17 cellular contexts compared by ENCODE assay signal in genomic region chr17:74743755-74744154, GRCh38. TPM values are rescaled to one million over a fixed set of nuclear protein-coding genes. Genes with fewer than 3 reads are reported as not detected.
DNase-seq lines count a peak whose midpoint lies in the region; ATAC-seq, FAIRE-seq and TF ChIP-seq lines count a peak whose summit lies in the region.
"Had no signal": no experiment of that assay in that cellular context is flagged by ENCODE, and none has a peak within 500 bp of the region (broad histone marks: within the 10 kb centered on the region; RNA-seq: fewer than 3 reads in every experiment).

No MANE protein-coding gene starts in this region.

- intact Hi-C loops in activated CD4-positive, alpha-beta T cell treated with anti-CD3 and anti-CD28 coated beads for 36 hours (cut with DNase I, micrococcal nuclease), result loop anchor here (1.0 to 2.0 kb wide), 8 partner anchors 15 to 215 kb away; no protein-coding TSS in a partner anchor
- intact Hi-C loops in spleen (cut with DNase I; ENCODE audit: low total_unique reads), result loop anchor here (5.0 kb wide), 2 partner anchors 39 to 124 kb away; no protein-coding TSS in a partner anchor

- H3K9me3 ChIP-seq in effector memory CD4-positive, alpha-beta T cell (ENCODE audit: control insufficient read depth, low read length), result no peaks in the 10 kb centered on the region
- no peaks in the 10 kb centered on the region for H3K9me3 ChIP-seq in spleen
- H3K9me3 ChIP-seq: gastrocnemius medialis, uterus had no signal

- peak overlapping the region; percentile 47 for H3K27ac ChIP-seq in effector memory CD4-positive, alpha-beta T cell (ENCODE audit: insufficient read depth, low read length, poor library complexity, severe bottlenecking)
- H3K27ac ChIP-seq in spleen, result peak overlapping the region in 7 of 8 donors; percentile 74 to 94 (median 87)
- H3K27ac ChIP-seq: gastrocnemius medialis, uterus had no signal

- H3K36me3 Mint-ChIP-seq in activated CD4-positive, alpha-beta T cell treated with anti-CD3 and anti-CD28 coated beads, Interleukin-2, amount 10 ng/mL, durations not matched to agents 7 days and 5 days (ENCODE audit: low read depth), result peaks cover 17% of the 10 kb centered on the region
- H3K36me3 Mint-ChIP-seq in activated CD4-positive, alpha-beta T cell treated with anti-CD3 and anti-CD28 coated beads for 36 hours (ENCODE audit: low read depth), result no peaks in the 10 kb centered on the region

- no peaks in the 10 kb centered on the region for H3K27me3 ChIP-seq in effector memory CD4-positive, alpha-beta T cell (replicated peaks; ENCODE audit: control insufficient read depth, insufficient read depth, low read length, poor library complexity, severe bottlenecking)
- H3K27me3 ChIP-seq in spleen (replicated peaks in 1 of 7), result peaks cover 0 to 12% (median 0%) of the 10 kb centered on the region in 7 donors

- H3K27ac Mint-ChIP-seq in activated CD4-positive, alpha-beta T cell treated with anti-CD3 and anti-CD28 coated beads, Interleukin-2, amount 10 ng/mL, durations not matched to agents 7 days and 5 days, result peak overlapping the region; percentile 96
- no peak overlapping the region for H3K27ac Mint-ChIP-seq in activated CD4-positive, alpha-beta T cell treated with anti-CD3 and anti-CD28 coated beads for 36 hours

- CTCF ChIA-PET in activated CD4-positive, alpha-beta T cell treated with anti-CD3 and anti-CD28 coated beads, Interleukin-2, amount 10 ng/mL, durations not matched to agents 7 days and 5 days (lab: Charles Lee), result interaction anchor here (0.7 to 4.7 kb wide), 7 partner anchors 8 to 116 kb away, joined by 3 to 38 read pairs (median 4); partner anchors contain the start of genes GRIN2C and NAT9
- CTCF ChIA-PET in activated CD4-positive, alpha-beta T cell treated with anti-CD3 and anti-CD28 coated beads for 36 hours (lab: Charles Lee), result interaction anchor here (0.6 to 6.7 kb wide), 10 partner anchors 14 to 538 kb away, joined by 3 to 93 read pairs (median 12); partner anchors contain the start of gene NAT9

- no peak for TF ChIP-seq POLR2A in spleen (IDR thresholded peaks at IDR 0.05)

- POLR2A ChIA-PET in activated CD4-positive, alpha-beta T cell treated with anti-CD3 and anti-CD28 coated beads, Interleukin-2, amount 10 ng/mL, durations not matched to agents 7 days and 5 days (lab: Charles Lee), result no interaction called here
- POLR2A ChIA-PET in activated CD4-positive, alpha-beta T cell treated with anti-CD3 and anti-CD28 coated beads for 36 hours (lab: Charles Lee), result no interaction called here

- WGBS in spleen, 5 donors, result 53 to 81% (median 72%) methylated on average over 2 of the region's 2 CpGs

- peaks cover 4% of the 10 kb centered on the region for H3K9me3 Mint-ChIP-seq in activated CD4-positive, alpha-beta T cell treated with anti-CD3 and anti-CD28 coated beads, Interleukin-2, amount 10 ng/mL, durations not matched to agents 7 days and 5 days
- H3K9me3 Mint-ChIP-seq in activated CD4-positive, alpha-beta T cell treated with anti-CD3 and anti-CD28 coated beads for 36 hours (ENCODE audit: low read depth), result no peaks in the 10 kb centered on the region

- TF ChIP-seq CTCF in spleen (IDR thresholded peaks at IDR 0.05 in 8 of 11, conservative IDR thresholded peaks at IDR 0.05 in 3 of 11), result no peak

- H3K4me1 Mint-ChIP-seq in activated CD4-positive, alpha-beta T cell treated with anti-CD3 and anti-CD28 coated beads, Interleukin-2, amount 10 ng/mL, durations not matched to agents 7 days and 5 days, result peaks cover 86% of the 10 kb centered on the region
- peaks cover 74% of the 10 kb centered on the region for H3K4me1 Mint-ChIP-seq in activated CD4-positive, alpha-beta T cell treated with anti-CD3 and anti-CD28 coated beads for 36 hours

- H3K27me3 Mint-ChIP-seq in activated CD4-positive, alpha-beta T cell treated with anti-CD3 and anti-CD28 coated beads, Interleukin-2, amount 10 ng/mL, durations not matched to agents 7 days and 5 days, result no peaks in the 10 kb centered on the region
- no peaks in the 10 kb centered on the region for H3K27me3 Mint-ChIP-seq in activated CD4-positive, alpha-beta T cell treated with anti-CD3 and anti-CD28 coated beads for 36 hours

- no peak for ATAC-seq in activated CD4-positive, alpha-beta T cell treated with anti-CD3 and anti-CD28 coated beads for 36 hours

- H3K36me3 ChIP-seq in effector memory CD4-positive, alpha-beta T cell (ENCODE audit: control insufficient read depth, insufficient read depth, low read length), result no peaks in the 10 kb centered on the region
- no peaks in the 10 kb centered on the region for H3K36me3 ChIP-seq in spleen
- H3K36me3 ChIP-seq: gastrocnemius medialis, uterus had no signal

- H3K4me3 ChIP-seq in effector memory CD4-positive, alpha-beta T cell (ENCODE audit: insufficient read depth, low read depth, low read length, poor library complexity, severe bottlenecking), result no peak overlapping the region
- H3K4me3 ChIP-seq in spleen, result no peak overlapping the region
- H3K4me3 ChIP-seq: uterus had no signal

- peaks cover 80% of the 10 kb centered on the region for H3K4me1 ChIP-seq in effector memory CD4-positive, alpha-beta T cell (ENCODE audit: control insufficient read depth, insufficient read depth, low read length, poor library complexity, severe bottlenecking)
- H3K4me1 ChIP-seq in spleen, result peaks cover 52 to 96% (median 92%) of the 10 kb centered on the region in 6 donors
- H3K4me1 ChIP-seq: uterus had no signal

- FAIRE-seq in GM19239 (lab: Jason Lieb, UNC), result no peak
- FAIRE-seq: A204.1 had no signal

- H3K4me3 Mint-ChIP-seq in activated CD4-positive, alpha-beta T cell treated with anti-CD3 and anti-CD28 coated beads, Interleukin-2, amount 10 ng/mL, durations not matched to agents 7 days and 5 days, result peak overlapping the region; percentile 32
- no peak overlapping the region for H3K4me3 Mint-ChIP-seq in activated CD4-positive, alpha-beta T cell treated with anti-CD3 and anti-CD28 coated beads for 36 hours

- DNase-seq in activated CD4-positive, alpha-beta T cell treated with anti-CD3 and anti-CD28 coated beads, Interleukin-2, amount 10 ng/mL, durations not matched to agents 7 days and 5 days, result no peak
- DNase-seq in activated CD4-positive, alpha-beta T cell treated with anti-CD3 and anti-CD28 coated beads for 36 hours, result no peak
- DNase-seq in T1000 (lab: John Stamatoyannopoulos, UW), result peak; percentile 91
- DNase-seq in effector memory CD4-positive, alpha-beta T cell, result no peak
- DNase-seq in spleen, result peak; percentile 18
- DNase-seq in GM19239 (ENCODE audit: insufficient read length, low spot score), result no peak
- DNase-seq in mucosa of gallbladder (ENCODE audit: low spot score), result no peak
- DNase-seq in NCI-H1092 treated with DMSO at 0.1 percent for 48 hours (lab: John Stamatoyannopoulos, UW), result no peak
- DNase-seq: central memory CD4-positive, alpha-beta T cell; gastrocnemius medialis; mesendoderm; NCI-H1048; NCI-H510A treated with DMSO at 0.1 percent for 48 hours; uterus had no signal

RNA-seq across cellular contexts. Expression of gene NHERF1, which starts 4.7 kb away (rescaled TPM):
- total RNA-seq in activated CD4-positive, alpha-beta T cell treated with anti-CD3 and anti-CD28 coated beads, Interleukin-2, amount 10 ng/mL, durations not matched to agents 7 days and 5 days, result 100 to 1,000 TPM; 254 to 281 TPM
- 100 to 1,000 TPM; 115 to 170 TPM for total RNA-seq in activated CD4-positive, alpha-beta T cell treated with anti-CD3 and anti-CD28 coated beads for 36 hours
- total RNA-seq in spleen (10 to 100 TPM; 41.9 to 85.6 (median 53.9) TPM), mucosa of gallbladder (568 TPM)
- 10 to 100 TPM; 28.7 to 51.8 (median 37.2) TPM for polyA plus RNA-seq in spleen

RNA-seq across cellular contexts. Expression of gene RAB37, which starts 6.7 kb away (rescaled TPM):
- total RNA-seq in activated CD4-positive, alpha-beta T cell treated with anti-CD3 and anti-CD28 coated beads, Interleukin-2, amount 10 ng/mL, durations not matched to agents 7 days and 5 days, result 10 to 100 TPM; 28.2 to 30.4 TPM
- 1 to 10 TPM; 2.7 to 3.5 TPM for total RNA-seq in activated CD4-positive, alpha-beta T cell treated with anti-CD3 and anti-CD28 coated beads for 36 hours
- total RNA-seq in spleen, result 10 to 100 TPM; 17.4 to 29.2 (median 24.3) TPM
- polyA plus RNA-seq in spleen, result 10 to 100 TPM; 16.6 to 37.6 (median 19.8) TPM
- 5.1 TPM for total RNA-seq in mucosa of gallbladder

RNA-seq across cellular contexts. Expression of gene CD300LF, which starts 31.0 kb away (rescaled TPM):
- not detected for total RNA-seq in activated CD4-positive, alpha-beta T cell treated with anti-CD3 and anti-CD28 coated beads, Interleukin-2, amount 10 ng/mL, durations not matched to agents 7 days and 5 days
- not detected for total RNA-seq in activated CD4-positive, alpha-beta T cell treated with anti-CD3 and anti-CD28 coated beads for 36 hours
- total RNA-seq in spleen (10 to 100 TPM; 29.5 to 45.8 (median 33.0) TPM), mucosa of gallbladder (1.8 TPM)
- polyA plus RNA-seq in spleen, result 10 to 100 TPM; 13.1 to 30.6 (median 23.9) TPM
- total RNA-seq: activated CD8-positive, alpha-beta memory T cell treated with anti-CD3 and anti-CD28 coated beads for 36 hours; gastrocnemius medialis; renal cortical epithelial cell had no signal

RNA-seq across cellular contexts. Expression of gene NAT9, which starts 32.4 kb away (rescaled TPM):
- 10 to 100 TPM; 28.6 to 34.4 TPM for total RNA-seq in activated CD4-positive, alpha-beta T cell treated with anti-CD3 and anti-CD28 coated beads, Interleukin-2, amount 10 ng/mL, durations not matched to agents 7 days and 5 days
- 10 to 100 TPM; 23.7 to 39.6 TPM for total RNA-seq in activated CD4-positive, alpha-beta T cell treated with anti-CD3 and anti-CD28 coated beads for 36 hours
- total RNA-seq in spleen (10 to 100 TPM; 25.6 to 48.4 (median 41.5) TPM), mucosa of gallbladder (43.7 TPM)
- 10 to 100 TPM; 30.4 to 37.4 (median 33.2) TPM for polyA plus RNA-seq in spleen

Comparison
In these comparisons a context has a peak if more than half of its experiments do, and no peak if none do; other contexts are left out.
1. DNase-seq: peak in T1000 (single experiment) and spleen (single experiment); none in activated CD4-positive, alpha-beta T cell treated with anti-CD3 and anti-CD28 coated beads, Interleukin-2, amount 10 ng/mL, durations not matched to agents 7 days and 5 days (single experiment), activated CD4-positive, alpha-beta T cell treated with anti-CD3 and anti-CD28 coated beads for 36 hours (single experiment), effector memory CD4-positive, alpha-beta T cell (0 of 3), GM19239 (single experiment), mucosa of gallbladder (single experiment) and NCI-H1092 treated with DMSO at 0.1 percent for 48 hours (single experiment).
2. RNA of gene CD300LF, which starts 31.0 kb away (total RNA-seq): 29.5 to 45.8 TPM in spleen; 1.8 TPM in mucosa of gallbladder (single experiment), not detected in activated CD4-positive, alpha-beta T cell treated with anti-CD3 and anti-CD28 coated beads, Interleukin-2, amount 10 ng/mL, durations not matched to agents 7 days and 5 days and not detected in activated CD4-positive, alpha-beta T cell treated with anti-CD3 and anti-CD28 coated beads for 36 hours; every median in the first group is over 10 times any median in the second.